ENCODE assay signal across 11 cellular contexts in the genomic region with DNA sequence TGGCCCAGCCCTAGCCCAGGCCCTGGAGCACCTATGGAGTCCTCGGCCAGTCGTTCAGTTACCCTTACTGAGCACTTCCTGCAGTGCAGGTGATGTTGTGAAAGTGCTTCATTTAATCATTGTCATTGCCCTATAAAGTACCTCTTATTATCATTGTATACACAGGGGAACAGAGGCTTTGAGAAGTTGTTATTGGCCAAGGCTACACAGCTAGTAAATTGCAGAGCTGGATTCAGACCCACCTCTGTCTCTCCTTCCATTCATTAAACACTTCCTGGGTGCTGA. TPM values are rescaled to one million over a fixed set of nuclear protein-coding genes. Genes with fewer than 3 reads are reported as not detected.
A peak's percentile ranks its signal among the peaks of the same experiment; 100 is the strongest.
DNase-seq lines count a peak whose midpoint lies in the region; ATAC-seq and TF ChIP-seq lines count a peak whose summit lies in the region.
"Had no signal": no experiment of that assay in that cellular context is flagged by ENCODE, and none has a peak within 500 bp of the region (broad histone marks: within the 10 kb centered on the region; RNA-seq: fewer than 3 reads in every experiment).

No MANE protein-coding gene starts in this region.

- H3K36me3 Mint-ChIP-seq in CD4-positive, CD25-positive, alpha-beta regulatory T cell = peaks cover 19% of the 10 kb centered on the region

- H2AFZ ChIP-seq in smooth muscle cell (ENCODE audit: low read depth) = no peak overlapping the region

- peaks cover 38% of the 10 kb centered on the region for H4K20me1 ChIP-seq in smooth muscle cell (ENCODE audit: low read depth)

- H3K79me2 ChIP-seq in smooth muscle cell (ENCODE audit: low read depth) = no peaks in the 10 kb centered on the region

- H3K9me3 ChIP-seq in CD4-positive, CD25-positive, alpha-beta regulatory T cell (ENCODE audit: control insufficient read depth in 2 of 2, low read length in 2 of 2) = no peaks in the 10 kb centered on the region
- H3K9me3 ChIP-seq in smooth muscle cell (replicated peaks; ENCODE audit: low read depth) = no peaks in the 10 kb centered on the region
- H3K9me3 ChIP-seq: heart left ventricle had no signal

- no peak overlapping the region for H3K4me3 ChIP-seq in CD4-positive, CD25-positive, alpha-beta regulatory T cell (ENCODE audit: low read depth, low read length)
- no peak overlapping the region for H3K4me3 ChIP-seq in smooth muscle cell
- H3K4me3 ChIP-seq: heart left ventricle had no signal

- H3K36me3 ChIP-seq in CD4-positive, CD25-positive, alpha-beta regulatory T cell (ENCODE audit: control insufficient read depth, insufficient read depth, low read length) = peaks cover 58% of the 10 kb centered on the region
- H3K36me3 ChIP-seq in smooth muscle cell (ENCODE audit: low read depth) = peaks cover 6% of the 10 kb centered on the region

- no peak for DNase-seq in CD4-positive, CD25-positive, alpha-beta regulatory T cell
- DNase-seq in DMS153 treated with DMSO at 0.1 percent for 48 hours (lab: John Stamatoyannopoulos, UW; ENCODE audit: unreplicated experiment) = peak; percentile 54
- peak; percentile 66 for DNase-seq in NCI-H774 (lab: John Stamatoyannopoulos, UW)
- DNase-seq in epithelial cell of prostate (ENCODE audit: low read depth, low spot score) = no peak
- no peak for DNase-seq in effector CD4-positive, alpha-beta T cell
- no peak for DNase-seq in smooth muscle cell (lab: John Stamatoyannopoulos, UW; ENCODE audit: unreplicated experiment)
- DNase-seq: CD8-positive, alpha-beta memory T cell; heart left ventricle; kidney glomerular epithelial cell; NCI-H1930 had no signal

- H3K27me3 Mint-ChIP-seq in CD4-positive, CD25-positive, alpha-beta regulatory T cell = no peaks in the 10 kb centered on the region
- H3K27me3 Mint-ChIP-seq: CD8-positive, alpha-beta memory T cell had no signal

- ATAC-seq in CD4-positive, CD25-positive, alpha-beta regulatory T cell (ENCODE audit: low read depth in 2 of 2) = peak in 1 of 2 donors; percentile 9
- no peak for ATAC-seq in HG03571 (IDR thresholded peaks at IDR 0.05; ENCODE audit: unreplicated experiment)

- H3K9me3 Mint-ChIP-seq in CD4-positive, CD25-positive, alpha-beta regulatory T cell = no peaks in the 10 kb centered on the region
- H3K9me3 Mint-ChIP-seq: CD8-positive, alpha-beta memory T cell had no signal

- H3K4me2 ChIP-seq in smooth muscle cell = no peak overlapping the region

- no peak overlapping the region for H3K9ac ChIP-seq in smooth muscle cell (ENCODE audit: low read depth)

- no peak overlapping the region for H3K4me3 Mint-ChIP-seq in CD4-positive, CD25-positive, alpha-beta regulatory T cell
- H3K4me3 Mint-ChIP-seq: CD8-positive, alpha-beta memory T cell had no signal

- no peak overlapping the region for H3K27ac ChIP-seq in CD4-positive, CD25-positive, alpha-beta regulatory T cell (ENCODE audit: insufficient read depth, low read length, poor library complexity, severe bottlenecking)
- H3K27ac ChIP-seq in epithelial cell of prostate (peak overlapping the region; percentile 91), smooth muscle cell (ENCODE audit: low read depth) (no peak overlapping the region)
- H3K27ac ChIP-seq: heart left ventricle had no signal

- H3K27ac Mint-ChIP-seq in CD4-positive, CD25-positive, alpha-beta regulatory T cell = peak overlapping the region in 2 of 3 donors; percentile 15 to 62

- 84% methylated on average over 2 of the region's 2 CpGs for WGBS in smooth muscle cell (ENCODE audit: low lambda C conversion rate)

- H3F3A ChIP-seq in smooth muscle cell (ENCODE audit: low read depth) = peaks cover 42% of the 10 kb centered on the region

- H3K4me1 Mint-ChIP-seq in CD4-positive, CD25-positive, alpha-beta regulatory T cell = peaks cover 0 to 11% (median 5%) of the 10 kb centered on the region in 4 donors

- TF ChIP-seq CTCF in smooth muscle cell (IDR thresholded peaks at IDR 0.05; ENCODE audit: borderline replicate concordance, insufficient read depth, poor library complexity, severe bottlenecking) = no peak

- no peaks in the 10 kb centered on the region for H3K4me1 ChIP-seq in CD4-positive, CD25-positive, alpha-beta regulatory T cell (ENCODE audit: control insufficient read depth, insufficient read depth, low read length, poor library complexity, severe bottlenecking)
- no peaks in the 10 kb centered on the region for H3K4me1 ChIP-seq in smooth muscle cell (ENCODE audit: low read depth)
- H3K4me1 ChIP-seq: heart left ventricle had no signal

- no peaks in the 10 kb centered on the region for H3K27me3 ChIP-seq in CD4-positive, CD25-positive, alpha-beta regulatory T cell (ENCODE audit: control insufficient read depth, insufficient read depth, low read length)
- H3K27me3 ChIP-seq in smooth muscle cell (ENCODE audit: low read depth) = no peaks in the 10 kb centered on the region
- H3K27me3 ChIP-seq: heart left ventricle had no signal

RNA-seq across cellular contexts. Expression of a gene that starts 9.8 kb away (rescaled TPM):
- total RNA-seq in CD4-positive, CD25-positive, alpha-beta regulatory T cell = 2,250 TPM
- 1,000 to 10,000 TPM; 2,316 to 3,950 (median 3,295) TPM for polyA plus RNA-seq in CD4-positive, CD25-positive, alpha-beta regulatory T cell
- 988 and 1,486 TPM in 2 replicates for total RNA-seq in smooth muscle cell
- 744 and 789 TPM in 2 replicates for polyA plus RNA-seq in smooth muscle cell

RNA-seq across cellular contexts. Expression of a gene that starts 35.0 kb away (rescaled TPM):
- total RNA-seq in CD4-positive, CD25-positive, alpha-beta regulatory T cell = 0.72 TPM
- under 1 TPM; 0.63 to 0.98 (median 0.83) TPM for polyA plus RNA-seq in CD4-positive, CD25-positive, alpha-beta regulatory T cell
- 2.7 and 4.8 TPM in 2 replicates for total RNA-seq in smooth muscle cell
- polyA plus RNA-seq in smooth muscle cell = 2.1 and 2.9 TPM in 2 replicates

Comparison
In these comparisons a context has a peak if more than half of its experiments do, and no peak if none do; other contexts are left out.
1. DNase-seq: peak in DMS153 treated with DMSO at 0.1 percent for 48 hours (single experiment) and NCI-H774 (single experiment); none in CD4-positive, CD25-positive, alpha-beta regulatory T cell (0 of 3), epithelial cell of prostate (single experiment), effector CD4-positive, alpha-beta T cell (single experiment) and smooth muscle cell (single experiment).